In the genomic region with DNA sequence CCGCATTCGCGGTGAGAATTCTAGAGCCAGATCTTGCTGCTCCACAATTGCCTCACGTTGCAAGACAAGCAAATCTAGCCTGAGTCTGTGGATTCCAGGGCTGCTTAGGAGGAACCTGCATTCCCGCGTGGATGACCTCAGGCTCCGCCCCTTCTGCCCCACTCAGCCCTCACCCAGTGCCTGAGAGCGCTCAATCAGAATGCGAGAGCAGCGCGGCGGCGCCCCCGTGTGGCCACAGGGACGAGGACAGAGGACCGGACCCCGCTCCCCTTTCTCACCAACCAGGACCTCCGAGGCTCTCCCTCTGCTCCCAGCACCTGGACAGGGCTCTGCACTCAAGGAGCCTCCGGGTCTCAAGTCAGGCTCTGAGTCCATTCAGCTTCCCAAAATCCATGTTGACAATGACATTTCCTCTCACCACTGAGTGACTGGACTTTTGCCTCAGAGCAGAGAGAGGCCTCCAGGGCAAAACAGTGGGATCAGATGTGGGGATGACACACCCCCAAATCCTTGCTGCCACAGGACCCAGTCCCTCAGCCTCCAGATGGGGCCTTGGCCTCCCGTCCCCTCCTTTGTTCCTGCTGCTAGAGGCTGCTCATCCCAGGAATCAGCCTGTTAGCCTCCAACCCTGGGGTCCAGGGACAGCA, we compare ENCODE assay signal across 8 cellular contexts. TPM values are rescaled to one million over a fixed set of nuclear protein-coding genes. Genes with fewer than 3 reads are reported as not detected.
DNase-seq lines count a peak whose midpoint lies in the region; ATAC-seq and TF ChIP-seq lines count a peak whose summit lies in the region.

No MANE protein-coding gene starts in this region.

- peaks cover 52% of the 10 kb centered on the region for H3K27me3 Mint-ChIP-seq in T-helper 2 cell treated with Interferon-gamma antibody and Interleukin-4, amounts not matched to agents 5 μg/mL and 100 μg/mL, for 36 hours (ENCODE audit: low read depth)

- H3K36me3 Mint-ChIP-seq in T-helper 2 cell treated with Interferon-gamma antibody and Interleukin-4, amounts not matched to agents 5 μg/mL and 100 μg/mL, for 36 hours (ENCODE audit: low read depth): no peaks in the 10 kb centered on the region

- no peaks in the 10 kb centered on the region for H3K4me1 ChIP-seq in BE2C

- DNase-seq in BE2C (peak; percentile 92), NCI-H1092 treated with DMSO at 0.1 percent for 48 hours (lab: John Stamatoyannopoulos, UW) (peak; percentile 17), anterior cingulate cortex (lab: John Stamatoyannopoulos, UW) (peak in 48 of 58 donors; percentile 1 to 76 (median 28)), hepatic stellate cell (ENCODE audit: low spot score) (peak; percentile 78), sciatic nerve (ENCODE audit: low spot score) (peak; percentile 89)
- peak; percentile 79 for DNase-seq in T-helper 2 cell treated with Interferon-gamma antibody and Interleukin-4, amounts not matched to agents 5 μg/mL and 100 μg/mL, for 36 hours (ENCODE audit: low spot score)

- no peak overlapping the region for H3K4me3 ChIP-seq in BE2C (ENCODE audit: low read depth, low read length)

- ATAC-seq in GM21526 (IDR thresholded peaks at IDR 0.05; ENCODE audit: low FRiP score, unreplicated experiment): peak; percentile 65
- peak; percentile 93 for ATAC-seq in sciatic nerve
- ATAC-seq in GM18873 (IDR thresholded peaks at IDR 0.05; ENCODE audit: low FRiP score, unreplicated experiment): no peak

- no peaks in the 10 kb centered on the region for H3K9me3 ChIP-seq in BE2C

- H3K36me3 ChIP-seq in BE2C: no peaks in the 10 kb centered on the region

- peaks cover 2% of the 10 kb centered on the region for H3K4me1 Mint-ChIP-seq in T-helper 2 cell treated with Interferon-gamma antibody and Interleukin-4, amounts not matched to agents 5 μg/mL and 100 μg/mL, for 36 hours (ENCODE audit: low read depth)

- no peak overlapping the region for H3K27ac Mint-ChIP-seq in T-helper 2 cell treated with Interferon-gamma antibody and Interleukin-4, amounts not matched to agents 5 μg/mL and 100 μg/mL, for 36 hours

- no peak overlapping the region for H3K4me3 Mint-ChIP-seq in T-helper 2 cell treated with Interferon-gamma antibody and Interleukin-4, amounts not matched to agents 5 μg/mL and 100 μg/mL, for 36 hours

- peaks cover 48% of the 10 kb centered on the region for H3K27me3 ChIP-seq in BE2C

- intact Hi-C loops in sciatic nerve (cut with DNase I): no loop called here

- peak; percentile 94 for TF ChIP-seq CTCF in BE2C (IDR thresholded peaks at IDR 0.05; ENCODE audit: low read depth, low read length)

- no peaks in the 10 kb centered on the region for H3K9me3 Mint-ChIP-seq in T-helper 2 cell treated with Interferon-gamma antibody and Interleukin-4, amounts not matched to agents 5 μg/mL and 100 μg/mL, for 36 hours

RNA-seq across cellular contexts. Expression of gene RPP21, which starts 52.0 kb away (rescaled TPM):
- polyA plus RNA-seq in BE2C (2012; ENCODE audit: insufficient read depth, insufficient read length, low read depth): 121 TPM
- 36.7 TPM for total RNA-seq in sciatic nerve

Comparison
In these comparisons a context has a peak if more than half of its experiments do, and no peak if none do; other contexts are left out.
1. DNase-seq: peak in every context shown above with its lines; median percentile 92 in BE2C; 89 in sciatic nerve; 79 in T-helper 2 cell treated with Interferon-gamma antibody and Interleukin-4, amounts not matched to agents 5 μg/mL and 100 μg/mL, for 36 hours; 78 in hepatic stellate cell; 28 in anterior cingulate cortex; 17 in NCI-H1092 treated with DMSO at 0.1 percent for 48 hours.